17 cellular contexts compared by ENCODE assay signal in genomic region chr16:17228048-17228707, GRCh38.
DNase-seq lines count a peak whose midpoint lies in the region; ATAC-seq lines count a peak whose summit lies in the region.
"Had no signal": no experiment of that assay in that cellular context is flagged by ENCODE, and none has a peak within 500 bp of the region (broad histone marks: within the 10 kb centered on the region; RNA-seq: fewer than 3 reads in every experiment).

No MANE protein-coding gene starts in this region.

- no peak overlapping the region for H3K27ac ChIP-seq in trophoblast cell (ENCODE audit: low read depth, low read length)
- H3K27ac ChIP-seq: 22Rv1, BLaER1 had no signal

- H4K8ac ChIP-seq in trophoblast cell (ENCODE audit: low read depth, low read length) = no peak overlapping the region

- peak; percentile 16 for DNase-seq in DMS 273 (lab: John Stamatoyannopoulos, UW; ENCODE audit: unreplicated experiment)
- no peak for DNase-seq in DMS 273 treated with DMSO at 0.1 percent for 48 hours (lab: John Stamatoyannopoulos, UW)
- peak; percentile 78 for DNase-seq in NCI-H524 treated with DMSO at 0.1 percent for 48 hours (lab: John Stamatoyannopoulos, UW)
- no peak for DNase-seq in central memory CD8-positive, alpha-beta T cell (ENCODE audit: low spot score in 2 of 2)
- DNase-seq in trophoblast cell = peak; percentile 65 to 80
- no peak for DNase-seq in NCI-H2029 (lab: John Stamatoyannopoulos, UW)
- no peak for DNase-seq in NCI-H1436 treated with DMSO at 0.1 percent for 48 hours (lab: John Stamatoyannopoulos, UW)
- no peak for DNase-seq in NCI-H1694 (lab: John Stamatoyannopoulos, UW)
- DNase-seq: COR-L47, HCEC 1CT, NCI-H1105, NCI-H187 treated with DMSO at 0.1 percent for 48 hours, NCI-H2171, NCI-H510A treated with DMSO at 0.1 percent for 48 hours, T-cell had no signal

- no peak overlapping the region for H2AK5ac ChIP-seq in trophoblast cell (ENCODE audit: low read length)

- no peak overlapping the region for H3K14ac ChIP-seq in trophoblast cell (ENCODE audit: low read length)

- no peak overlapping the region for H4K91ac ChIP-seq in trophoblast cell (ENCODE audit: low read depth, low read length)

- no peaks in the 10 kb centered on the region for H3K27me3 ChIP-seq in trophoblast cell (ENCODE audit: insufficient read depth, low read length)
- H3K27me3 ChIP-seq: BLaER1 had no signal

- peaks cover 6% of the 10 kb centered on the region for H3K36me3 Mint-ChIP-seq in central memory CD8-positive, alpha-beta T cell (ENCODE audit: insufficient read depth)

- no peaks in the 10 kb centered on the region for H3K79me1 ChIP-seq in trophoblast cell (ENCODE audit: low read length)

- H3K9me3 Mint-ChIP-seq in central memory CD8-positive, alpha-beta T cell = no peaks in the 10 kb centered on the region
- H3K9me3 Mint-ChIP-seq: T-cell had no signal

- H4K12ac ChIP-seq in trophoblast cell (ENCODE audit: low read depth, low read length) = no peak overlapping the region

- no peaks in the 10 kb centered on the region for H3K27me3 Mint-ChIP-seq in central memory CD8-positive, alpha-beta T cell
- H3K27me3 Mint-ChIP-seq: T-cell had no signal

- no peak overlapping the region for H3K4me2 ChIP-seq in trophoblast cell (ENCODE audit: low read length)
- H3K4me2 ChIP-seq: BLaER1 had no signal

- no peak overlapping the region for H2BK120ac ChIP-seq in trophoblast cell (ENCODE audit: insufficient read depth, low read length, poor library complexity)

- peaks cover 0 to 7% of the 10 kb centered on the region in 2 experiments for H3K4me1 ChIP-seq in trophoblast cell (ENCODE audit: control insufficient read depth in 1 of 2, insufficient read depth in 2 of 2, low read length in 2 of 2)

- no peaks in the 10 kb centered on the region for H3K36me3 ChIP-seq in trophoblast cell (ENCODE audit: control insufficient read depth in 1 of 2, insufficient read depth in 2 of 2, low read length in 2 of 2)

- no peak overlapping the region for H3K18ac ChIP-seq in trophoblast cell (ENCODE audit: low read length)

- H3K4me3 ChIP-seq in trophoblast cell (ENCODE audit: low read depth, low read length) = no peak overlapping the region
- H3K4me3 ChIP-seq: BLaER1 had no signal

- H3K23ac ChIP-seq in trophoblast cell (ENCODE audit: low read length) = no peak overlapping the region

- no CpG with 5 or more reads among the region's 7 CpGs for WGBS in trophoblast cell (ENCODE audit: extremely low coverage, insufficient coverage, insufficient read length)

- ATAC-seq in central memory CD8-positive, alpha-beta T cell (replicated peaks; ENCODE audit: extremely low read depth, poor library complexity, severe bottlenecking) = no peak
- ATAC-seq: T-cell had no signal

- no peak overlapping the region for H2BK5ac ChIP-seq in trophoblast cell (ENCODE audit: low read depth, low read length, poor library complexity)

- H3K9me3 ChIP-seq in trophoblast cell (ENCODE audit: insufficient read depth, low read depth, low read length) = no peaks in the 10 kb centered on the region
- H3K9me3 ChIP-seq: BLaER1 had no signal

- H3K27ac Mint-ChIP-seq in central memory CD8-positive, alpha-beta T cell (ENCODE audit: low read depth) = peak overlapping the region; percentile 57

- no peak overlapping the region for H3K4me3 Mint-ChIP-seq in central memory CD8-positive, alpha-beta T cell
- H3K4me3 Mint-ChIP-seq: T-cell had no signal

- H3K9ac ChIP-seq in trophoblast cell (ENCODE audit: low read length) = no peak overlapping the region
- H3K9ac ChIP-seq: BLaER1 had no signal

- no peak overlapping the region for H2BK12ac ChIP-seq in trophoblast cell (ENCODE audit: low read length)

- no peak overlapping the region for H2AFZ ChIP-seq in trophoblast cell (ENCODE audit: insufficient read depth, low read length, poor library complexity)

- H3K79me2 ChIP-seq in trophoblast cell (ENCODE audit: control insufficient read depth, insufficient read depth, low read length, poor library complexity) = no peaks in the 10 kb centered on the region

- H3K4ac ChIP-seq in trophoblast cell (ENCODE audit: low read depth, low read length) = no peak overlapping the region

- H3K4me1 Mint-ChIP-seq in central memory CD8-positive, alpha-beta T cell = peaks cover 30% of the 10 kb centered on the region

Comparison
In these comparisons a context has a peak if more than half of its experiments do, and no peak if none do; other contexts are left out.
1. DNase-seq: peak in DMS 273 (single experiment), NCI-H524 treated with DMSO at 0.1 percent for 48 hours (single experiment) and trophoblast cell (2 of 2); none in DMS 273 treated with DMSO at 0.1 percent for 48 hours (single experiment), central memory CD8-positive, alpha-beta T cell (0 of 2), NCI-H2029 (single experiment), NCI-H1436 treated with DMSO at 0.1 percent for 48 hours (single experiment) and NCI-H1694 (single experiment).